25 cellular contexts compared by ENCODE assay signal in the genomic region with DNA sequence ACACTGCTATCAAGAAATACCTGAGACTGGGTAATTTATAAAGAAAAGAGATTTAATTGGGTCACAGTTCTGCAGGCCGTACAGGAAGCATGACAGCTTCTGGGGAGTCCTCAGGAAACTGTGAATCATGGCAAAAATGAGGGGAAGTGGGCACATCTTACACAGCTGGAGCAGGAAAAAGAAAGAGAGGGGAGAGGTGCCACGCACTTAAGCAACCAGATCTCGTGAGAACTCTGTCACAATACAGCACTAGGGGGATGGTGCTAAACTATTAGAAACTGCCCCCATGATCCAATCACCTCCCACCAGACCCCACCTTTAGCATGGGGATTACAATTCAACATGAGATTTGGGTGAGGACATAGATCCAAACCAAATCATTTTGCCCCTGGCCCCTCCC.
DNase-seq lines count a peak whose midpoint lies in the region; TF ChIP-seq lines count a peak whose summit lies in the region.
"Had no signal": no experiment of that assay in that cellular context is flagged by ENCODE, and none has a peak within 500 bp of the region (broad histone marks: within the 10 kb centered on the region; RNA-seq: fewer than 3 reads in every experiment).

No MANE protein-coding gene starts in this region.

- H2AFZ ChIP-seq in smooth muscle cell (ENCODE audit: low read depth), result no peak overlapping the region

- H3K4me1 Mint-ChIP-seq in activated naive CD8-positive, alpha-beta T cell treated with anti-CD3 and anti-CD28 coated beads for 36 hours, result peaks cover 7% of the 10 kb centered on the region
- H3K4me1 Mint-ChIP-seq: nephron had no signal

- H4K20me1 ChIP-seq in smooth muscle cell (ENCODE audit: low read depth), result no peaks in the 10 kb centered on the region

- H3K27me3 Mint-ChIP-seq in activated naive CD8-positive, alpha-beta T cell treated with anti-CD3 and anti-CD28 coated beads for 36 hours, result peaks cover 26% of the 10 kb centered on the region

- H3K27ac ChIP-seq in smooth muscle cell (ENCODE audit: low read depth), result no peak overlapping the region
- H3K27ac ChIP-seq: 22Rv1, C4-2B, sigmoid colon had no signal

- peak; percentile 26 for DNase-seq in NK-92 treated with Interleukin-12 subunit alpha and Interleukin-12 subunit beta, amount 100 ng/mL, for 24 hours (lab: John Stamatoyannopoulos, UW)
- no peak for DNase-seq in NK-92 (lab: John Stamatoyannopoulos, UW; ENCODE audit: unreplicated experiment)
- DNase-seq in stimulated activated CD4-positive, alpha-beta T cell treated with anti-CD3 and anti-CD28 coated beads, Interleukin-15, amount 100 ng/mL, for 24 hours, result peak; percentile 15
- no peak for DNase-seq in stimulated activated CD4-positive, alpha-beta T cell treated with anti-CD3 and anti-CD28 coated beads, Interleukin-1b, Interleukin-23, amount 100 ng/mL, for 48 hours
- peak; percentile 13 for DNase-seq in activated naive CD8-positive, alpha-beta T cell treated with anti-CD3 and anti-CD28 coated beads for 36 hours
- DNase-seq in smooth muscle cell (lab: John Stamatoyannopoulos, UW; ENCODE audit: unreplicated experiment), result no peak
- no peak for DNase-seq in HuH-7.5 (ENCODE audit: low spot score)
- no peak for DNase-seq in LoVo (ENCODE audit: low spot score)
- DNase-seq: activated CD8-positive, alpha-beta memory T cell treated with anti-CD3 and anti-CD28 coated beads, Interleukin-2, amount 10 ng/mL, durations not matched to agents 7 days and 5 days; central memory CD4-positive, alpha-beta T cell; erythroblast; glutamatergic neuron; IMR-90; NCI-H1105 treated with DMSO at 0.1 percent for 48 hours; NCI-H1930; NCI-H510A treated with DMSO at 0.1 percent for 48 hours; Right ventricle myocardium superior; sigmoid colon; substantia nigra; T-helper 17 cell; trophoblast cell had no signal

- no peak for TF ChIP-seq CTCF in smooth muscle cell (IDR thresholded peaks at IDR 0.05; ENCODE audit: borderline replicate concordance, insufficient read depth, poor library complexity, severe bottlenecking)

- peaks cover 13% of the 10 kb centered on the region for H3K9me3 Mint-ChIP-seq in activated naive CD8-positive, alpha-beta T cell treated with anti-CD3 and anti-CD28 coated beads for 36 hours

- WGBS in smooth muscle cell (ENCODE audit: low lambda C conversion rate), result 75% methylated on average over 3 of the region's 3 CpGs

- no peaks in the 10 kb centered on the region for H3K36me3 ChIP-seq in smooth muscle cell (ENCODE audit: low read depth)
- H3K36me3 ChIP-seq: sigmoid colon had no signal

- no peak overlapping the region for H3K4me3 Mint-ChIP-seq in activated naive CD8-positive, alpha-beta T cell treated with anti-CD3 and anti-CD28 coated beads for 36 hours
- H3K4me3 Mint-ChIP-seq: activated CD8-positive, alpha-beta memory T cell treated with anti-CD3 and anti-CD28 coated beads, Interleukin-2, amount 10 ng/mL, durations not matched to agents 7 days and 5 days; activated T-helper 1 cell treated with anti-CD3 and anti-CD28 coated beads, Interleukin-12 subunit alpha, Interleukin-12 subunit beta, Interleukin-2, Interleukin-4 antibody, amounts not matched to agents 30 ng/mL and 10 ng/mL and 1 ng/mL, durations not matched to agents 14 hours and 24 hours and 36 hours; nephron; T-helper 17 cell had no signal

- peaks cover 9% of the 10 kb centered on the region for H3K27me3 ChIP-seq in smooth muscle cell (ENCODE audit: low read depth)

- H3K79me2 ChIP-seq in smooth muscle cell (ENCODE audit: low read depth), result no peaks in the 10 kb centered on the region

- H3K27ac Mint-ChIP-seq in activated naive CD8-positive, alpha-beta T cell treated with anti-CD3 and anti-CD28 coated beads for 36 hours, result no peak overlapping the region
- H3K27ac Mint-ChIP-seq: activated CD8-positive, alpha-beta memory T cell treated with anti-CD3 and anti-CD28 coated beads, Interleukin-2, amount 10 ng/mL, durations not matched to agents 7 days and 5 days; activated T-helper 1 cell treated with anti-CD3 and anti-CD28 coated beads, Interleukin-12 subunit alpha, Interleukin-12 subunit beta, Interleukin-2, Interleukin-4 antibody, amounts not matched to agents 30 ng/mL and 10 ng/mL and 1 ng/mL, durations not matched to agents 14 hours and 24 hours and 36 hours; nephron; T-helper 17 cell had no signal

- no peak overlapping the region for H3K9ac ChIP-seq in smooth muscle cell (ENCODE audit: low read depth)

- no peaks in the 10 kb centered on the region for H3K9me3 ChIP-seq in smooth muscle cell (replicated peaks; ENCODE audit: low read depth)

- H3K4me1 ChIP-seq in smooth muscle cell (ENCODE audit: low read depth), result no peaks in the 10 kb centered on the region
- H3K4me1 ChIP-seq: sigmoid colon had no signal

- peaks cover 5% of the 10 kb centered on the region for H3K36me3 Mint-ChIP-seq in activated naive CD8-positive, alpha-beta T cell treated with anti-CD3 and anti-CD28 coated beads for 36 hours

- H3K4me3 ChIP-seq in smooth muscle cell, result no peak overlapping the region
- H3K4me3 ChIP-seq: sigmoid colon had no signal

- no peaks in the 10 kb centered on the region for H3F3A ChIP-seq in smooth muscle cell (ENCODE audit: low read depth)

- H3K4me2 ChIP-seq in smooth muscle cell, result no peak overlapping the region

Comparison
In these comparisons a context has a peak if more than half of its experiments do, and no peak if none do; other contexts are left out.
1. DNase-seq: peak in NK-92 treated with Interleukin-12 subunit alpha and Interleukin-12 subunit beta, amount 100 ng/mL, for 24 hours (single experiment), stimulated activated CD4-positive, alpha-beta T cell treated with anti-CD3 and anti-CD28 coated beads, Interleukin-15, amount 100 ng/mL, for 24 hours (single experiment) and activated naive CD8-positive, alpha-beta T cell treated with anti-CD3 and anti-CD28 coated beads for 36 hours (single experiment); none in NK-92 (single experiment), stimulated activated CD4-positive, alpha-beta T cell treated with anti-CD3 and anti-CD28 coated beads, Interleukin-1b, Interleukin-23, amount 100 ng/mL, for 48 hours (single experiment), smooth muscle cell (single experiment), HuH-7.5 (single experiment) and LoVo (single experiment).